ENCODE assay signal across 1 cellular context in the genomic region with DNA sequence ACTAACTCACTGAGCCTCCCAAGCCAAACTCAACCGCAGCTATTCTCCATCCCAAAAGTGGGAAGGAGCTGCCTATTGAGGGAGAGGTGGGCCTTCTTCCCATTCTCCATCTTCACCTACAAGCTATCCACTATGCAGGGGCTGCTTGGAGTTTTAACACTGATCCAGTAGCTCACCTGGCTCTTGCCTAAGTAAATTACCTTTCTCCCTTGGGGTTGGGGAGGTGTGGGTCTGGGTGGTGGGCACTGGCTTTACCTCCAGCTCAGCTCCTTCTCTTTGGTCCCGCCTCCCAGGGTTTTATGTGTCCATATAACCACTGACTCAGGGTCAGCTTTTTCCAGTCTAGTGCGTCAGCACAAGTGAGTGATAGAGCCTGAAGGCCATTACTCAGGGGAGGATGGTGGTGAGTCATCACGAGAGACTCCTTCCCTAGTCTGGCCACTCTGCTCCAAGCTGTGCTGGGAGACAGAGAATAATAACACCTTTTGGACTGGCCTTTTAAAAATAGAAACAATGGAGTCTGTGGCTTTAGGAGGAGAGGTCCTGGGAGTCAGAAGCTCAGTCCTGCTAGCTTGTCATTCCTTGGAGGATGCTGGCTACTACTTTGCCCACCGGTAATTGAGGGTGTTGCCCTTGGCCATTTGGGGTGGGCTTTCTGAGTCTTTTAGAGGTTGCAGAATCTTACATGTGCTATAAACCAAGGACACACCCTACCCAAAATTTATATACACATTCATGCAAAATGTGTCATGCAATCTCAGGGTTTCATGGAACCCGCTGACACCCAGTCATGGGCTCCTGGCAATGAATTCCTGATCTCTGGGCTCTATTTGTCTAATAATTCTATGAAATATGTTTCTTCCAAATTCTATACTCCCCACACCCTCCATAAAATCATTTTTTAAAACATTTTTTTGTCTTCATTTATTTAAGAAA.
A peak's percentile ranks its signal among the peaks of the same experiment; 100 is the strongest.
TF ChIP-seq lines count a peak whose summit lies in the region.

No MANE protein-coding gene starts in this region.

TF ChIP-seq in K562, 482 proteins besides CTCF, POLR2A, EP300 and RAD21 (continued from another document and continues in another):
- TF ChIP-seq, protein P1, sequence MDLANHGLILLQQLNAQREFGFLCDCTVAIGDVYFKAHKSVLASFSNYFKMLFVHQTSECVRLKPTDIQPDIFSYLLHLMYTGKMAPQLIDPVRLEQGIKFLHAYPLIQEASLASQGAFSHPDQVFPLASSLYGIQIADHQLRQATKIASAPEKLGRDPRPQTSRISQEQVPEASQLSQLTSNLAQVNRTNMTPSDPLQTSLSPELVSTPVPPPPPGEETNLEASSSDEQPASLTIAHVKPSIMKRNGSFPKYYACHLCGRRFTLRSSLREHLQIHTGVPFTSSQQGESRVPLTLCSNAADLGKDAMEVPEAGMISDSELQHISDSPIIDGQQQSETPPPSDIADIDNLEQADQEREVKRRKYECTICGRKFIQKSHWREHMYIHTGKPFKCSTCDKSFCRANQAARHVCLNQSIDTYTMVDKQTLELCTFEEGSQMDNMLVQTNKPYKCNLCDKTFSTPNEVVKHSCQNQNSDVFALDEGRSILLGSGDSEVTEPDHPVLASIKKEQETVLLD (IDR thresholded peaks at IDR 0.05): no peak
- TF ChIP-seq PHTF2 (CRISPR knock-in tag; IDR thresholded peaks at IDR 0.05) (no peak), ZNF384 (IDR thresholded peaks at IDR 0.05; ENCODE audit: low read depth, low read length) (no peak), PML (IDR thresholded peaks at IDR 0.05; ENCODE audit: low read length) (no peak), SIN3B (IDR thresholded peaks at IDR 0.05; ENCODE audit: low read depth) (no peak), FUS (optimal IDR thresholded peaks at IDR 0.05; ENCODE audit: low read depth, low read length) (no peak), ELF4 (CRISPR knock-in tag; IDR thresholded peaks at IDR 0.05) (no peak), ZNF76 (CRISPR knock-in tag; IDR thresholded peaks at IDR 0.05; ENCODE audit: borderline replicate concordance) (no peak), MECOM (CRISPR knock-in tag; IDR thresholded peaks at IDR 0.05) (no peak), BHLHE40 (IDR thresholded peaks at IDR 0.05; ENCODE audit: low read length) (peak; percentile 50; the same call in 1 of the 2 replicates), CBX3 (IDR thresholded peaks at IDR 0.05; ENCODE audit: borderline replicate concordance in 1 of 2, low read length in 2 of 2) (no peak), MBD2 (IDR thresholded peaks at IDR 0.05; ENCODE audit: borderline replicate concordance, low read depth) (0 out of 2 replicates have a peak, but pooled peaks have one; percentile 36), BMI1 (IDR thresholded peaks at IDR 0.05; ENCODE audit: low read length) (no peak), MAFF (IDR thresholded peaks at IDR 0.05; ENCODE audit: low read length) (peak; percentile 52; the same call in 1 of the 2 replicates), KHSRP (IDR thresholded peaks at IDR 0.05) (no peak), NEUROD1 (IDR thresholded peaks at IDR 0.05; ENCODE audit: borderline replicate concordance, low read depth, low read length, partially characterized antibody) (peak; percentile 15), STAG1 (CRISPR knock-in tag; IDR thresholded peaks at IDR 0.05; ENCODE audit: borderline replicate concordance) (no peak), DIDO1 (tag; IDR thresholded peaks at IDR 0.05; ENCODE audit: low read depth) (no peak), MEIS2 (IDR thresholded peaks at IDR 0.05; ENCODE audit: partially characterized antibody) (peak; percentile 93), IRF2 (CRISPR knock-in tag; IDR thresholded peaks at IDR 0.05) (no peak), ZNF551 (CRISPR knock-in tag; IDR thresholded peaks at IDR 0.05) (no peak), ARHGAP35 (IDR thresholded peaks at IDR 0.05; ENCODE audit: partially characterized antibody) (no peak), SRSF9 (IDR thresholded peaks at IDR 0.05; ENCODE audit: borderline replicate concordance, low read depth, low read length) (no peak), SRSF3 (IDR thresholded peaks at IDR 0.05; ENCODE audit: insufficient read depth, low read length) (no peak)
- TF ChIP-seq, protein P2, sequence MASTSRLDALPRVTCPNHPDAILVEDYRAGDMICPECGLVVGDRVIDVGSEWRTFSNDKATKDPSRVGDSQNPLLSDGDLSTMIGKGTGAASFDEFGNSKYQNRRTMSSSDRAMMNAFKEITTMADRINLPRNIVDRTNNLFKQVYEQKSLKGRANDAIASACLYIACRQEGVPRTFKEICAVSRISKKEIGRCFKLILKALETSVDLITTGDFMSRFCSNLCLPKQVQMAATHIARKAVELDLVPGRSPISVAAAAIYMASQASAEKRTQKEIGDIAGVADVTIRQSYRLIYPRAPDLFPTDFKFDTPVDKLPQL (IDR thresholded peaks at IDR 0.05; ENCODE audit: extremely low read depth, insufficient read length): no peak
- TF ChIP-seq, protein P3, sequence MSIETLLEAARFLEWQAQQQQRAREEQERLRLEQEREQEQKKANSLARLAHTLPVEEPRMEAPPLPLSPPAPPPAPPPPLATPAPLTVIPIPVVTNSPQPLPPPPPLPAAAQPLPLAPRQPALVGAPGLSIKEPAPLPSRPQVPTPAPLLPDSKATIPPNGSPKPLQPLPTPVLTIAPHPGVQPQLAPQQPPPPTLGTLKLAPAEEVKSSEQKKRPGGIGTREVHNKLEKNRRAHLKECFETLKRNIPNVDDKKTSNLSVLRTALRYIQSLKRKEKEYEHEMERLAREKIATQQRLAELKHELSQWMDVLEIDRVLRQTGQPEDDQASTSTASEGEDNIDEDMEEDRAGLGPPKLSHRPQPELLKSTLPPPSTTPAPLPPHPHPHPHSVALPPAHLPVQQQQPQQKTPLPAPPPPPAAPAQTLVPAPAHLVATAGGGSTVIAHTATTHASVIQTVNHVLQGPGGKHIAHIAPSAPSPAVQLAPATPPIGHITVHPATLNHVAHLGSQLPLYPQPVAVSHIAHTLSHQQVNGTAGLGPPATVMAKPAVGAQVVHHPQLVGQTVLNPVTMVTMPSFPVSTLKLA (conservative IDR thresholded peaks at IDR 0.05): no peak
- TF ChIP-seq, protein P4, sequence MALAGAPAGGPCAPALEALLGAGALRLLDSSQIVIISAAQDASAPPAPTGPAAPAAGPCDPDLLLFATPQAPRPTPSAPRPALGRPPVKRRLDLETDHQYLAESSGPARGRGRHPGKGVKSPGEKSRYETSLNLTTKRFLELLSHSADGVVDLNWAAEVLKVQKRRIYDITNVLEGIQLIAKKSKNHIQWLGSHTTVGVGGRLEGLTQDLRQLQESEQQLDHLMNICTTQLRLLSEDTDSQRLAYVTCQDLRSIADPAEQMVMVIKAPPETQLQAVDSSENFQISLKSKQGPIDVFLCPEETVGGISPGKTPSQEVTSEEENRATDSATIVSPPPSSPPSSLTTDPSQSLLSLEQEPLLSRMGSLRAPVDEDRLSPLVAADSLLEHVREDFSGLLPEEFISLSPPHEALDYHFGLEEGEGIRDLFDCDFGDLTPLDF (CRISPR knock-in tag; IDR thresholded peaks at IDR 0.05): no peak
- TF ChIP-seq, protein P5, sequence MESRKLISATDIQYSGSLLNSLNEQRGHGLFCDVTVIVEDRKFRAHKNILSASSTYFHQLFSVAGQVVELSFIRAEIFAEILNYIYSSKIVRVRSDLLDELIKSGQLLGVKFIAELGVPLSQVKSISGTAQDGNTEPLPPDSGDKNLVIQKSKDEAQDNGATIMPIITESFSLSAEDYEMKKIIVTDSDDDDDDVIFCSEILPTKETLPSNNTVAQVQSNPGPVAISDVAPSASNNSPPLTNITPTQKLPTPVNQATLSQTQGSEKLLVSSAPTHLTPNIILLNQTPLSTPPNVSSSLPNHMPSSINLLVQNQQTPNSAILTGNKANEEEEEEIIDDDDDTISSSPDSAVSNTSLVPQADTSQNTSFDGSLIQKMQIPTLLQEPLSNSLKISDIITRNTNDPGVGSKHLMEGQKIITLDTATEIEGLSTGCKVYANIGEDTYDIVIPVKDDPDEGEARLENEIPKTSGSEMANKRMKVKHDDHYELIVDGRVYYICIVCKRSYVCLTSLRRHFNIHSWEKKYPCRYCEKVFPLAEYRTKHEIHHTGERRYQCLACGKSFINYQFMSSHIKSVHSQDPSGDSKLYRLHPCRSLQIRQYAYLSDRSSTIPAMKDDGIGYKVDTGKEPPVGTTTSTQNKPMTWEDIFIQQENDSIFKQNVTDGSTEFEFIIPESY (CRISPR knock-in tag; IDR thresholded peaks at IDR 0.05): no peak
- TF ChIP-seq, protein P6, sequence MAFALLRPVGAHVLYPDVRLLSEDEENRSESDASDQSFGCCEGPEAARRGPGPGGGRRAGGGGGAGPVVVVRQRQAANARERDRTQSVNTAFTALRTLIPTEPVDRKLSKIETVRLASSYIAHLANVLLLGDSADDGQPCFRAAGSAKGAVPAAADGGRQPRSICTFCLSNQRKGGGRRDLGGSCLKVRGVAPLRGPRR (CRISPR knock-in tag; IDR thresholded peaks at IDR 0.05): no peak
- TF ChIP-seq, protein P7, sequence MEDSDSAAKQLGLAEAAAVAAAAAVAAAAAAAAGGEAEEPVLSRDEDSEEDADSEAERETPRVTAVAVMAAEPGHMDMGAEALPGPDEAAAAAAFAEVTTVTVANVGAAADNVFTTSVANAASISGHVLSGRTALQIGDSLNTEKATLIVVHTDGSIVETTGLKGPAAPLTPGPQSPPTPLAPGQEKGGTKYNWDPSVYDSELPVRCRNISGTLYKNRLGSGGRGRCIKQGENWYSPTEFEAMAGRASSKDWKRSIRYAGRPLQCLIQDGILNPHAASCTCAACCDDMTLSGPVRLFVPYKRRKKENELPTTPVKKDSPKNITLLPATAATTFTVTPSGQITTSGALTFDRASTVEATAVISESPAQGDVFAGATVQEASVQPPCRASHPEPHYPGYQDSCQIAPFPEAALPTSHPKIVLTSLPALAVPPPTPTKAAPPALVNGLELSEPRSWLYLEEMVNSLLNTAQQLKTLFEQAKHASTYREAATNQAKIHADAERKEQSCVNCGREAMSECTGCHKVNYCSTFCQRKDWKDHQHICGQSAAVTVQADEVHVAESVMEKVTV (CRISPR knock-in tag; IDR thresholded peaks at IDR 0.05): no peak
- TF ChIP-seq, protein P8, sequence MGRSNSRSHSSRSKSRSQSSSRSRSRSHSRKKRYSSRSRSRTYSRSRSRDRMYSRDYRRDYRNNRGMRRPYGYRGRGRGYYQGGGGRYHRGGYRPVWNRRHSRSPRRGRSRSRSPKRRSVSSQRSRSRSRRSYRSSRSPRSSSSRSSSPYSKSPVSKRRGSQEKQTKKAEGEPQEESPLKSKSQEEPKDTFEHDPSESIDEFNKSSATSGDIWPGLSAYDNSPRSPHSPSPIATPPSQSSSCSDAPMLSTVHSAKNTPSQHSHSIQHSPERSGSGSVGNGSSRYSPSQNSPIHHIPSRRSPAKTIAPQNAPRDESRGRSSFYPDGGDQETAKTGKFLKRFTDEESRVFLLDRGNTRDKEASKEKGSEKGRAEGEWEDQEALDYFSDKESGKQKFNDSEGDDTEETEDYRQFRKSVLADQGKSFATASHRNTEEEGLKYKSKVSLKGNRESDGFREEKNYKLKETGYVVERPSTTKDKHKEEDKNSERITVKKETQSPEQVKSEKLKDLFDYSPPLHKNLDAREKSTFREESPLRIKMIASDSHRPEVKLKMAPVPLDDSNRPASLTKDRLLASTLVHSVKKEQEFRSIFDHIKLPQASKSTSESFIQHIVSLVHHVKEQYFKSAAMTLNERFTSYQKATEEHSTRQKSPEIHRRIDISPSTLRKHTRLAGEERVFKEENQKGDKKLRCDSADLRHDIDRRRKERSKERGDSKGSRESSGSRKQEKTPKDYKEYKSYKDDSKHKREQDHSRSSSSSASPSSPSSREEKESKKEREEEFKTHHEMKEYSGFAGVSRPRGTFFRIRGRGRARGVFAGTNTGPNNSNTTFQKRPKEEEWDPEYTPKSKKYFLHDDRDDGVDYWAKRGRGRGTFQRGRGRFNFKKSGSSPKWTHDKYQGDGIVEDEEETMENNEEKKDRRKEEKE (IDR thresholded peaks at IDR 0.05; ENCODE audit: borderline replicate concordance in 1 of 2, control insufficient read depth in 1 of 2, low read depth in 2 of 2, low read length in 1 of 2): no peak
- TF ChIP-seq, protein P9, sequence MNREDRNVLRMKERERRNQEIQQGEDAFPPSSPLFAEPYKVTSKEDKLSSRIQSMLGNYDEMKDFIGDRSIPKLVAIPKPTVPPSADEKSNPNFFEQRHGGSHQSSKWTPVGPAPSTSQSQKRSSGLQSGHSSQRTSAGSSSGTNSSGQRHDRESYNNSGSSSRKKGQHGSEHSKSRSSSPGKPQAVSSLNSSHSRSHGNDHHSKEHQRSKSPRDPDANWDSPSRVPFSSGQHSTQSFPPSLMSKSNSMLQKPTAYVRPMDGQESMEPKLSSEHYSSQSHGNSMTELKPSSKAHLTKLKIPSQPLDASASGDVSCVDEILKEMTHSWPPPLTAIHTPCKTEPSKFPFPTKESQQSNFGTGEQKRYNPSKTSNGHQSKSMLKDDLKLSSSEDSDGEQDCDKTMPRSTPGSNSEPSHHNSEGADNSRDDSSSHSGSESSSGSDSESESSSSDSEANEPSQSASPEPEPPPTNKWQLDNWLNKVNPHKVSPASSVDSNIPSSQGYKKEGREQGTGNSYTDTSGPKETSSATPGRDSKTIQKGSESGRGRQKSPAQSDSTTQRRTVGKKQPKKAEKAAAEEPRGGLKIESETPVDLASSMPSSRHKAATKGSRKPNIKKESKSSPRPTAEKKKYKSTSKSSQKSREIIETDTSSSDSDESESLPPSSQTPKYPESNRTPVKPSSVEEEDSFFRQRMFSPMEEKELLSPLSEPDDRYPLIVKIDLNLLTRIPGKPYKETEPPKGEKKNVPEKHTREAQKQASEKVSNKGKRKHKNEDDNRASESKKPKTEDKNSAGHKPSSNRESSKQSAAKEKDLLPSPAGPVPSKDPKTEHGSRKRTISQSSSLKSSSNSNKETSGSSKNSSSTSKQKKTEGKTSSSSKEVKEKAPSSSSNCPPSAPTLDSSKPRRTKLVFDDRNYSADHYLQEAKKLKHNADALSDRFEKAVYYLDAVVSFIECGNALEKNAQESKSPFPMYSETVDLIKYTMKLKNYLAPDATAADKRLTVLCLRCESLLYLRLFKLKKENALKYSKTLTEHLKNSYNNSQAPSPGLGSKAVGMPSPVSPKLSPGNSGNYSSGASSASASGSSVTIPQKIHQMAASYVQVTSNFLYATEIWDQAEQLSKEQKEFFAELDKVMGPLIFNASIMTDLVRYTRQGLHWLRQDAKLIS (CRISPR knock-in tag; IDR thresholded peaks at IDR 0.05): no peak
- TF ChIP-seq, protein P10, sequence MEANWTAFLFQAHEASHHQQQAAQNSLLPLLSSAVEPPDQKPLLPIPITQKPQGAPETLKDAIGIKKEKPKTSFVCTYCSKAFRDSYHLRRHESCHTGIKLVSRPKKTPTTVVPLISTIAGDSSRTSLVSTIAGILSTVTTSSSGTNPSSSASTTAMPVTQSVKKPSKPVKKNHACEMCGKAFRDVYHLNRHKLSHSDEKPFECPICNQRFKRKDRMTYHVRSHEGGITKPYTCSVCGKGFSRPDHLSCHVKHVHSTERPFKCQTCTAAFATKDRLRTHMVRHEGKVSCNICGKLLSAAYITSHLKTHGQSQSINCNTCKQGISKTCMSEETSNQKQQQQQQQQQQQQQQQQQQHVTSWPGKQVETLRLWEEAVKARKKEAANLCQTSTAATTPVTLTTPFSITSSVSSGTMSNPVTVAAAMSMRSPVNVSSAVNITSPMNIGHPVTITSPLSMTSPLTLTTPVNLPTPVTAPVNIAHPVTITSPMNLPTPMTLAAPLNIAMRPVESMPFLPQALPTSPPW (CRISPR knock-in tag; IDR thresholded peaks at IDR 0.05): no peak
